Comparison of ENCODE assay signal across 35 cellular contexts in the genomic region with DNA sequence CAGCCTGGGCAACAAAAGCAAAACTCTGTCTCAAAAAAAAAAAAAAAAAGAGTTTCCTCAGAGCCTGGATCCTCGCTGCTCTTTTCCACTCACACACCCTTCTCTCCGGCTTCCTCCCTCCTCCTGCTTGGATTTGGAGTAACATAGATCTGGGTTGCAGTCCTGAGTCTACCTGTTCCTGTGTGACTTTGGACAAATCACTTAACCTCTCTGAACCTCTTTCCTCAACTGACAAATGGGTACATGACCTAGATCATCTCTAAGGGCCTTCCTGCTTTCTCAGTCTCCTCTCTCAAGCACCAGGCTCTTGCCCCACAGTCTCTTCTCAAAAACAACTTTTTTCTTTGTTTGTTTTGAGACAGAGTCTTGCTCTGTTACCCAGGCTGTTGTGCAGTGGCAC. TPM values are rescaled to one million over a fixed set of nuclear protein-coding genes. Genes with fewer than 3 reads are reported as not detected.
"Had no signal": no experiment of that assay in that cellular context is flagged by ENCODE, and none has a peak within 500 bp of the region (broad histone marks: within the 10 kb centered on the region; RNA-seq: fewer than 3 reads in every experiment).

No MANE protein-coding gene starts in this region.

- H3K9me3 ChIP-seq: ovary, psoas muscle, spleen, suprapubic skin, testis, tibial artery, transverse colon, upper lobe of right lung, uterus had no signal

- H3K27me3 ChIP-seq: ovary, testis, uterus had no signal

- H3K4me1 Mint-ChIP-seq: neural crest cell had no signal

- H2AFZ ChIP-seq: parathyroid adenoma had no signal

- H3K27ac Mint-ChIP-seq: natural killer cell treated with Interleukin-12 subunit alpha and Interleukin-12 subunit beta and Interleukin-15 and Interleukin-18, amount 100 ng/mL, for 72 hours; nephron progenitor cell; progenitor cell of endocrine pancreas; stimulated activated memory B cell treated with anti-CD40 and anti-IgM and Interleukin-4, amounts not matched to agents 10 μg/mL and 1 μg/mL and 100 μg/mL, for 72 hours; type B pancreatic cell had no signal

- H3K27ac ChIP-seq: ovary, parathyroid adenoma, psoas muscle, skin epidermis, spleen, suprapubic skin, testis, tibial artery, transverse colon, upper lobe of right lung, uterus had no signal

- H3K36me3 ChIP-seq: ovary, spleen, suprapubic skin, tibial artery, transverse colon, upper lobe of right lung, uterus had no signal

- DNase-seq: naive thymus-derived CD8-positive, alpha-beta T cell; nephron progenitor cell; occipital lobe; ovary; posterior cingulate gyrus; psoas muscle; right cardiac atrium; spleen; stimulated activated CD4-positive, alpha-beta T cell treated with anti-CD3 and anti-CD28 coated beads, Interleukin-12 subunit alpha, Interleukin-12 subunit beta, amount 100 ng/mL, for 4 hours; stimulated activated CD4-positive, alpha-beta T cell treated with anti-CD3 and anti-CD28 coated beads, Interleukin-1b, Interleukin-23, amount 100 ng/mL, for 48 hours; stimulated activated CD4-positive, alpha-beta T cell treated with anti-CD3 and anti-CD28 coated beads, Interleukin-4, amount 100 ng/mL, for 1 hour; stimulated activated CD4-positive, alpha-beta T cell treated with anti-CD3 and anti-CD28 coated beads, Interleukin-4, amount 100 ng/mL, for 4 hours; stimulated activated CD8-positive, alpha-beta memory T cell treated with anti-CD3 and anti-CD28 coated beads, Interleukin-4, amount 100 ng/mL, for 48 hours; stimulated activated naive CD4-positive, alpha-beta T cell; stimulated activated naive CD8-positive, alpha-beta T cell treated with anti-CD3 and anti-CD28 coated beads, Interleukin-15, amount 100 ng/mL, for 72 hours; stimulated activated naive CD8-positive, alpha-beta T cell treated with anti-CD3 and anti-CD28 coated beads, Interleukin-15, Interleukin-2, amounts not matched to agents 100 U/mL and 50 U/mL, for 24 hours; substantia nigra; testis; tibial artery; transverse colon; uterus had no signal

- H3K9me3 Mint-ChIP-seq: naive thymus-derived CD8-positive, alpha-beta T cell; natural killer cell treated with Interleukin-12 subunit alpha and Interleukin-12 subunit beta and Interleukin-15 and Interleukin-18, amount 100 ng/mL, for 72 hours; nephron progenitor cell; neural crest cell; stimulated activated memory B cell treated with anti-CD40 and anti-IgM and Interleukin-4, amounts not matched to agents 10 μg/mL and 1 μg/mL and 100 μg/mL, for 72 hours; stimulated activated naive CD8-positive, alpha-beta T cell treated with anti-CD3 and anti-CD28 coated beads, Interleukin-15, amount 100 ng/mL, for 72 hours; type B pancreatic cell had no signal

- H3K4me2 ChIP-seq: smooth muscle cell had no signal

- H3K4me1 ChIP-seq: parathyroid adenoma, psoas muscle, uterus had no signal

- H3K4me3 Mint-ChIP-seq: naive thymus-derived CD8-positive, alpha-beta T cell; natural killer cell treated with Interleukin-12 subunit alpha and Interleukin-12 subunit beta and Interleukin-15 and Interleukin-18, amount 100 ng/mL, for 72 hours; nephron progenitor cell; neural crest cell; stimulated activated memory B cell treated with anti-CD40 and anti-IgM and Interleukin-4, amounts not matched to agents 10 μg/mL and 1 μg/mL and 100 μg/mL, for 72 hours; stimulated activated naive CD8-positive, alpha-beta T cell treated with anti-CD3 and anti-CD28 coated beads, Interleukin-15, amount 100 ng/mL, for 72 hours; type B pancreatic cell had no signal

- H3K79me2 ChIP-seq: parathyroid adenoma had no signal

- H3K4me3 ChIP-seq: ovary, psoas muscle, skin epidermis, smooth muscle cell, spleen, suprapubic skin, testis, tibial artery, transverse colon, upper lobe of right lung, uterus had no signal

- H3K9ac ChIP-seq: parathyroid adenoma had no signal

- ATAC-seq: naive thymus-derived CD8-positive, alpha-beta T cell; natural killer cell treated with Interleukin-12 subunit alpha and Interleukin-12 subunit beta and Interleukin-15 and Interleukin-18, amount 100 ng/mL, for 72 hours; psoas muscle; right cardiac atrium; sciatic nerve; stimulated activated memory B cell treated with anti-CD40 and anti-IgM and Interleukin-4, amounts not matched to agents 10 μg/mL and 1 μg/mL and 100 μg/mL, for 72 hours; stimulated activated naive CD8-positive, alpha-beta T cell treated with anti-CD3 and anti-CD28 coated beads, Interleukin-15, amount 100 ng/mL, for 72 hours; stimulated activated naive CD8-positive, alpha-beta T cell treated with anti-CD3 and anti-CD28 coated beads, Interleukin-15, Interleukin-2, amounts not matched to agents 100 U/mL and 50 U/mL, for 24 hours; upper lobe of right lung had no signal

- H3K36me3 Mint-ChIP-seq: naive thymus-derived CD8-positive, alpha-beta T cell; natural killer cell treated with Interleukin-12 subunit alpha and Interleukin-12 subunit beta and Interleukin-15 and Interleukin-18, amount 100 ng/mL, for 72 hours; stimulated activated memory B cell treated with anti-CD40 and anti-IgM and Interleukin-4, amounts not matched to agents 10 μg/mL and 1 μg/mL and 100 μg/mL, for 72 hours; type B pancreatic cell had no signal

RNA-seq across cellular contexts. Expression of a gene that starts 5.6 kb away (rescaled TPM):
- total RNA-seq: naive thymus-derived CD8-positive, alpha-beta T cell; natural killer cell treated with Interleukin-12 subunit alpha and Interleukin-12 subunit beta and Interleukin-15 and Interleukin-18, amount 100 ng/mL, for 72 hours; neural crest cell; occipital lobe; osteoblast; ovary; progenitor cell of endocrine pancreas; psoas muscle; renal cortical epithelial cell; right cardiac atrium; sciatic nerve; smooth muscle cell; spleen; suprapubic skin; transverse colon; upper lobe of right lung; urinary bladder; uterus had no signal
- polyA plus RNA-seq: naive thymus-derived CD8-positive, alpha-beta T cell; ovary; psoas muscle; right cardiac atrium; smooth muscle cell; spleen; urinary bladder had no signal

RNA-seq across cellular contexts. Expression of a gene that starts 24.3 kb away (rescaled TPM):
- total RNA-seq: naive thymus-derived CD8-positive, alpha-beta T cell; natural killer cell treated with Interleukin-12 subunit alpha and Interleukin-12 subunit beta and Interleukin-15 and Interleukin-18, amount 100 ng/mL, for 72 hours; neural crest cell; occipital lobe; osteoblast; sciatic nerve; smooth muscle cell; spleen; suprapubic skin; urinary bladder had no signal
- polyA plus RNA-seq: naive thymus-derived CD8-positive, alpha-beta T cell; smooth muscle cell had no signal
